1 cellular context compared by ENCODE assay signal in the genomic region with DNA sequence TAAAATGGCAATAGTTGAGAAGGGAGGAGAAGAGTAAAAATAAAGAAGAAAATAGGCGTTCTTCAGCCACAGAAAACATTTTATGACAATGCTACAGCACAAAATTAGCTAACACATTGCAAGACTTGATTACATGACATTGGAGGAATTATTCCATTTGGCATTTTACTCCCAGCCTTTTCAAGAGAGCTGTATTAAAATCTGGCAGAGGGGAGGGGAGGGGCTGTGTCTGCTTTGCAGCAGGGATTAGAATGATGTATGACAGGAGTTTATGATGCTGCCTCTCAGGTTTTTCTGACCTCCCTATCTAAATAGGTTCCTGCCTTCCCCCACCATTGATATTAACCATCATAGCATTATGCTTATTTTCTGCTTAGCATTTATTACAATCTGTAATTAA.
TF ChIP-seq lines count a peak whose summit lies in the region.

No MANE protein-coding gene starts in this region.

TF ChIP-seq in IMR-90, 13 proteins besides CTCF, POLR2A, EP300 and RAD21:
- TF ChIP-seq, protein P1, sequence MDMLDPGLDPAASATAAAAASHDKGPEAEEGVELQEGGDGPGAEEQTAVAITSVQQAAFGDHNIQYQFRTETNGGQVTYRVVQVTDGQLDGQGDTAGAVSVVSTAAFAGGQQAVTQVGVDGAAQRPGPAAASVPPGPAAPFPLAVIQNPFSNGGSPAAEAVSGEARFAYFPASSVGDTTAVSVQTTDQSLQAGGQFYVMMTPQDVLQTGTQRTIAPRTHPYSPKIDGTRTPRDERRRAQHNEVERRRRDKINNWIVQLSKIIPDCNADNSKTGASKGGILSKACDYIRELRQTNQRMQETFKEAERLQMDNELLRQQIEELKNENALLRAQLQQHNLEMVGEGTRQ (IDR thresholded peaks at IDR 0.05; ENCODE audit: low read depth, low read length) = no peak
- TF ChIP-seq MAFK (IDR thresholded peaks at IDR 0.05; ENCODE audit: low read depth, low read length) = no peak
- TF ChIP-seq SMC3 (IDR thresholded peaks at IDR 0.05; ENCODE audit: low read depth, low read length) = no peak
- TF ChIP-seq CEBPB (IDR thresholded peaks at IDR 0.05; ENCODE audit: low read depth, low read length) = no peak
- no peak for TF ChIP-seq BHLHE40 (IDR thresholded peaks at IDR 0.05; ENCODE audit: low read depth, low read length)
- TF ChIP-seq MAZ (IDR thresholded peaks at IDR 0.05; ENCODE audit: borderline replicate concordance, low read depth, low read length) = no peak
- no peak for TF ChIP-seq CHD1 (IDR thresholded peaks at IDR 0.05; ENCODE audit: low read depth, low read length)
- TF ChIP-seq MXI1 (IDR thresholded peaks at IDR 0.05; ENCODE audit: borderline replicate concordance, low read depth, low read length) = no peak
- TF ChIP-seq RCOR1 (IDR thresholded peaks at IDR 0.05; ENCODE audit: insufficient replicate concordance, low read length) = no peak
- TF ChIP-seq NFE2L2 (IDR thresholded peaks at IDR 0.05; ENCODE audit: low read depth, low read length) = no peak
- TF ChIP-seq, protein P2, sequence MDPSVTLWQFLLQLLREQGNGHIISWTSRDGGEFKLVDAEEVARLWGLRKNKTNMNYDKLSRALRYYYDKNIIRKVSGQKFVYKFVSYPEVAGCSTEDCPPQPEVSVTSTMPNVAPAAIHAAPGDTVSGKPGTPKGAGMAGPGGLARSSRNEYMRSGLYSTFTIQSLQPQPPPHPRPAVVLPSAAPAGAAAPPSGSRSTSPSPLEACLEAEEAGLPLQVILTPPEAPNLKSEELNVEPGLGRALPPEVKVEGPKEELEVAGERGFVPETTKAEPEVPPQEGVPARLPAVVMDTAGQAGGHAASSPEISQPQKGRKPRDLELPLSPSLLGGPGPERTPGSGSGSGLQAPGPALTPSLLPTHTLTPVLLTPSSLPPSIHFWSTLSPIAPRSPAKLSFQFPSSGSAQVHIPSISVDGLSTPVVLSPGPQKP (IDR thresholded peaks at IDR 0.05; ENCODE audit: borderline replicate concordance, low read depth, low read length) = no peak
- TF ChIP-seq RFX5 (IDR thresholded peaks at IDR 0.05; ENCODE audit: low read depth, low read length) = no peak
- TF ChIP-seq FOS (IDR thresholded peaks at IDR 0.05; ENCODE audit: low read depth, low read length) = no peak
